ENCODE assay signal across 17 cellular contexts in genomic region chr18:60910534-60910933, GRCh38.
DNase-seq lines count a peak whose midpoint lies in the region; ATAC-seq and TF ChIP-seq lines count a peak whose summit lies in the region.
"Had no signal": no experiment of that assay in that cellular context is flagged by ENCODE, and none has a peak within 500 bp of the region (broad histone marks: within the 10 kb centered on the region; RNA-seq: fewer than 3 reads in every experiment).

No MANE protein-coding gene starts in this region.

- DNase-seq in LHCN-M2 (ENCODE audit: low read depth) (peak; percentile 56), astrocyte of the spinal cord (ENCODE audit: low read depth, low spot score) (peak; percentile 71), fibroblast of pulmonary artery (ENCODE audit: low read depth) (peak; percentile 49), stromal cell of bone marrow (ENCODE audit: low read depth) (peak; percentile 61), GM10248 (ENCODE audit: extremely low spot score) (no peak)
- DNase-seq in stimulated activated naive CD4-positive, alpha-beta T cell (lab: John Stamatoyannopoulos, UW) = no peak
- DNase-seq: CD8-positive, alpha-beta memory T cell; DMS 273 treated with DMSO at 0.1 percent for 48 hours; H7; NCI-H1092; NCI-H2107; NCI-H345; NCI-H69; NK-92 treated with Interleukin-12 subunit alpha and Interleukin-12 subunit beta, amount 100 ng/mL, for 24 hours; SJCRH30 had no signal

- in situ Hi-C loops in astrocyte of the spinal cord (cut with HindIII; ENCODE audit: low sequenced_read_pairs) = no loop called here

- CTCF ChIA-PET in GM10248 (lab: Yijun Ruan, JAX) = interaction anchor here (1.7 kb wide), 1 partner anchor 14 kb away, joined by 3 read pairs; no protein-coding TSS in a partner anchor

- POLR2A ChIA-PET in GM10248 (lab: Yijun Ruan, JAX) = no interaction called here

- TF ChIP-seq CTCF in astrocyte of the spinal cord (IDR thresholded peaks at IDR 0.05; ENCODE audit: low read depth, low read length) = no peak
- TF ChIP-seq CTCF in fibroblast of pulmonary artery (IDR thresholded peaks at IDR 0.05; ENCODE audit: low read length, missing control alignments) = no peak
- TF ChIP-seq CTCF in GM10248 (IDR thresholded peaks at IDR 0.05; ENCODE audit: control extremely low read depth, extremely low read depth, low read depth, missing control alignments) = no peak

- ATAC-seq in GM21737 (IDR thresholded peaks at IDR 0.05; ENCODE audit: unreplicated experiment) = no peak

- no peak overlapping the region for H3K4me3 ChIP-seq in astrocyte of the spinal cord (ENCODE audit: low read depth, low read length)
- no peak overlapping the region for H3K4me3 ChIP-seq in fibroblast of pulmonary artery (replicated peaks; ENCODE audit: low read depth, low read length)
- H3K4me3 ChIP-seq: BLaER1, SJCRH30 had no signal

Comparison
In these comparisons a context has a peak if more than half of its experiments do, and no peak if none do; other contexts are left out.
1. DNase-seq: peak in LHCN-M2 (single experiment), astrocyte of the spinal cord (single experiment), fibroblast of pulmonary artery (single experiment) and stromal cell of bone marrow (single experiment); none in GM10248 (single experiment) and stimulated activated naive CD4-positive, alpha-beta T cell (0 of 6).